ENCODE assay signal across 8 cellular contexts in genomic region chr1:157878059-157878458, GRCh38. TPM values are rescaled to one million over a fixed set of nuclear protein-coding genes. Genes with fewer than 3 reads are reported as not detected.
DNase-seq lines count a peak whose midpoint lies in the region; ATAC-seq and TF ChIP-seq lines count a peak whose summit lies in the region.

No MANE protein-coding gene starts in this region.

- H3K9me3 Mint-ChIP-seq in Caco-2 (ENCODE audit: unreplicated experiment) = no peaks in the 10 kb centered on the region

- no peaks in the 10 kb centered on the region for H3F3A ChIP-seq in SU-DHL-6 (ENCODE audit: insufficient read depth)

- peak; percentile 54 to 61 for TF ChIP-seq CTCF in Caco-2 (IDR thresholded peaks at IDR 0.05; ENCODE audit: insufficient read depth in 1 of 2, low read depth in 1 of 2, low read length in 1 of 2, severe bottlenecking in 1 of 2, unreplicated experiment in 1 of 2)
- TF ChIP-seq CTCF in SU-DHL-6 (IDR thresholded peaks at IDR 0.05; ENCODE audit: insufficient read depth, low read length, poor library complexity, severe bottlenecking) = peak; percentile 51
- peak in 1 of 5 experiments; percentile 19 for TF ChIP-seq CTCF in gastrocnemius medialis (IDR thresholded peaks at IDR 0.05 in 4 of 5, conservative IDR thresholded peaks at IDR 0.05 in 1 of 5)

- no peaks in the 10 kb centered on the region for H4K20me1 ChIP-seq in SU-DHL-6 (ENCODE audit: low read depth, low read length)

- H3K27ac Mint-ChIP-seq in Caco-2 (ENCODE audit: unreplicated experiment) = no peak overlapping the region

- H3K27me3 Mint-ChIP-seq in Caco-2 (ENCODE audit: insufficient read depth, unreplicated experiment) = peaks cover 9% of the 10 kb centered on the region

- no peak overlapping the region for H3K4me3 Mint-ChIP-seq in Caco-2 (ENCODE audit: unreplicated experiment)

- H2AFZ ChIP-seq in SU-DHL-6 (ENCODE audit: low read depth, low read length, severe bottlenecking) = no peak overlapping the region

- CTCF ChIA-PET in Caco-2 (lab: Charles Lee) = interaction anchor here (0.6 to 1.0 kb wide), 9 partner anchors 63 to 298 kb away, joined by 3 to 21 read pairs (median 4); no protein-coding TSS in a partner anchor

- no peak for TF ChIP-seq POLR2A in gastrocnemius medialis (IDR thresholded peaks at IDR 0.05)

- no TSS peak for BruUV-seq in Caco-2 (replicated peaks; lab: Mats Ljungman, UMichigan)

- H3K36me3 ChIP-seq in Caco-2 (ENCODE audit: control insufficient read depth, insufficient read depth, low read length) (no peaks in the 10 kb centered on the region), SU-DHL-6 (ENCODE audit: low read length) (no peaks in the 10 kb centered on the region), iPS DF 6.9 (ENCODE audit: control insufficient read depth, insufficient read depth, low read length) (no peaks in the 10 kb centered on the region), gastrocnemius medialis (no peaks in the 10 kb centered on the region)

- H3K27me3 ChIP-seq in Caco-2 (replicated peaks; ENCODE audit: control insufficient read depth, insufficient read depth, low read length) = no peaks in the 10 kb centered on the region
- no peaks in the 10 kb centered on the region for H3K27me3 ChIP-seq in SU-DHL-6 (ENCODE audit: low read length)
- H3K27me3 ChIP-seq in iPS DF 6.9 (ENCODE audit: control insufficient read depth, insufficient read depth, low read length) = no peaks in the 10 kb centered on the region
- no peaks in the 10 kb centered on the region for H3K27me3 ChIP-seq in gastrocnemius medialis

- H3K4me3 ChIP-seq in Caco-2 (ENCODE audit: low read depth, low read length) (no peak overlapping the region), SU-DHL-6 (ENCODE audit: insufficient read depth, low read length, poor library complexity, severe bottlenecking) (no peak overlapping the region), iPS DF 6.9 (ENCODE audit: low read length) (no peak overlapping the region), gastrocnemius medialis (no peak overlapping the region)

- H3K9me3 ChIP-seq in Caco-2 (no peaks in the 10 kb centered on the region), SU-DHL-6 (ENCODE audit: insufficient read depth, low read length) (no peaks in the 10 kb centered on the region), iPS DF 6.9 (ENCODE audit: control insufficient read depth, insufficient read depth, low read length) (no peaks in the 10 kb centered on the region), gastrocnemius medialis (no peaks in the 10 kb centered on the region)

- no peaks in the 10 kb centered on the region for H3K36me3 Mint-ChIP-seq in Caco-2 (ENCODE audit: insufficient read depth, unreplicated experiment)

- DNase-seq in Caco-2 (peak in 1 of 2 experiments; percentile 35), HT-29 (ENCODE audit: low spot score) (peak; percentile 64), iPS DF 6.9 (ENCODE audit: low read depth, low spot score) (peak; percentile 22), gastrocnemius medialis (no peak), ecto neural progenitor cell (ENCODE audit: low spot score) (no peak)
- DNase-seq in stimulated activated CD4-positive, alpha-beta T cell treated with anti-CD3 and anti-CD28 coated beads, Interleukin-1b, Interleukin-23, amount 100 ng/mL, for 48 hours = no peak

- H3K4me1 ChIP-seq in Caco-2 (no peaks in the 10 kb centered on the region), iPS DF 6.9 (ENCODE audit: control insufficient read depth, insufficient read depth, low read length) (no peaks in the 10 kb centered on the region), gastrocnemius medialis (no peaks in the 10 kb centered on the region)

- no peaks in the 10 kb centered on the region for H3K4me1 Mint-ChIP-seq in Caco-2 (ENCODE audit: low read depth, unreplicated experiment)

- no peak overlapping the region for H3K9ac ChIP-seq in SU-DHL-6 (ENCODE audit: low read length)

- in situ Hi-C loops in gastrocnemius medialis (cut with MboI; ENCODE audit: low sequenced_read_pairs in 4 of 4) = no loop called here

- ATAC-seq in HG03095 (IDR thresholded peaks at IDR 0.05; ENCODE audit: unreplicated experiment) (no peak), gastrocnemius medialis (no peak)

- H3K9me2 ChIP-seq in SU-DHL-6 (replicated peaks; ENCODE audit: insufficient read depth, low read length) = no peaks in the 10 kb centered on the region

- POLR2A ChIA-PET in Caco-2 (lab: Charles Lee) = no interaction called here

- intact Hi-C loops in Caco-2 (cut with micrococcal nuclease; ENCODE audit: unreplicated experiment) = loop anchor here (1.0 to 2.0 kb wide), 2 partner anchors 70 to 247 kb away; no protein-coding TSS in a partner anchor
- intact Hi-C loops in gastrocnemius medialis (cut with DNase I; ENCODE audit: low total_unique reads) = no loop called here

- no peak overlapping the region for H3K4me2 ChIP-seq in SU-DHL-6 (ENCODE audit: low read depth, low read length, poor library complexity, severe bottlenecking)

- no peak overlapping the region for H3K27ac ChIP-seq in SU-DHL-6 (ENCODE audit: low read depth, low read length)
- H3K27ac ChIP-seq in iPS DF 6.9 (ENCODE audit: low read length) = no peak overlapping the region
- no peak overlapping the region for H3K27ac ChIP-seq in gastrocnemius medialis

- no peaks in the 10 kb centered on the region for H3K79me2 ChIP-seq in SU-DHL-6 (ENCODE audit: insufficient read depth, low read length)

- whole genome bisulfite sequencing in iPS DF 6.9 (ENCODE audit: insufficient coverage, insufficient read length) = no CpG with 5 or more reads among the region's 4 CpGs

RNA-seq across cellular contexts. Expression of gene CD5L, which starts 36.5 kb away (rescaled TPM):
- not detected in 2 replicates for total RNA-seq in Caco-2 (2022)
- not detected in 2 replicates for total RNA-seq in HT-29 (2014; rRNA removed; shearing (Covaris generic))
- total RNA-seq in gastrocnemius medialis = not detected

RNA-seq across cellular contexts. Expression of gene FCRL1, which starts 58.1 kb away (rescaled TPM):
- total RNA-seq in Caco-2 (2022) (not detected in 2 replicates), gastrocnemius medialis (not detected)
- total RNA-seq in HT-29 (2014; rRNA removed; shearing (Covaris generic)) = 0.28 TPM in 1 of 2 replicates, not detected in the other

Comparison
In these comparisons a context has a peak if more than half of its experiments do, and no peak if none do; other contexts are left out.
1. DNase-seq: peak in HT-29 (single experiment) and iPS DF 6.9 (single experiment); none in gastrocnemius medialis (0 of 2), stimulated activated CD4-positive, alpha-beta T cell treated with anti-CD3 and anti-CD28 coated beads, Interleukin-1b, Interleukin-23, amount 100 ng/mL, for 48 hours (single experiment) and ecto neural progenitor cell (single experiment).